8 cellular contexts compared by ENCODE assay signal in genomic region chr5:53481354-53481886, GRCh38. TPM values are rescaled to one million over a fixed set of nuclear protein-coding genes. Genes with fewer than 3 reads are reported as not detected.
A peak's percentile ranks its signal among the peaks of the same experiment; 100 is the strongest.
DNase-seq lines count a peak whose midpoint lies in the region; ATAC-seq and TF ChIP-seq lines count a peak whose summit lies in the region.

No MANE protein-coding gene starts in this region.

- POLR2A ChIA-PET in BJ (lab: Charles Lee): interaction anchor here (0.5 to 0.7 kb wide), 2 partner anchors 96 to 219 kb away, joined by 3 to 4 read pairs; no protein-coding TSS in a partner anchor

- peaks cover 21% of the 10 kb centered on the region for H3K4me1 ChIP-seq in ectodermal cell (ENCODE audit: control insufficient read depth, insufficient read depth, low read length)

- 0% methylated on average over 4 to 5 of the region's 5 CpGs for WGBS in ectodermal cell, 2 experiments

- H3K4me3 ChIP-seq in BJ (ENCODE audit: low read depth, low read length) (peak overlapping the region; percentile 89), ectodermal cell (ENCODE audit: insufficient read depth, low read depth, low read length) (peak overlapping the region; percentile 89)

- no peaks in the 10 kb centered on the region for H3K9me3 Mint-ChIP-seq in natural killer cell treated with Interleukin-12 subunit alpha and Interleukin-12 subunit beta and Interleukin-15 and Interleukin-18, amount 100 ng/mL, for 72 hours

- CTCF ChIA-PET in BJ (lab: Yijun Ruan, JAX): interaction anchor here (0.6 to 2.1 kb wide), 4 partner anchors 12 to 749 kb away, joined by 3 to 6 read pairs (median 4); no protein-coding TSS in a partner anchor

- H3K27me3 Mint-ChIP-seq in natural killer cell treated with Interleukin-12 subunit alpha and Interleukin-12 subunit beta and Interleukin-15 and Interleukin-18, amount 100 ng/mL, for 72 hours: peaks cover 39 to 52% of the 10 kb centered on the region in 2 donors

- peaks cover 32 to 34% of the 10 kb centered on the region in 2 donors for H3K4me1 Mint-ChIP-seq in natural killer cell treated with Interleukin-12 subunit alpha and Interleukin-12 subunit beta and Interleukin-15 and Interleukin-18, amount 100 ng/mL, for 72 hours (ENCODE audit: low read depth in 2 of 2)

- H3K36me3 Mint-ChIP-seq in natural killer cell treated with Interleukin-12 subunit alpha and Interleukin-12 subunit beta and Interleukin-15 and Interleukin-18, amount 100 ng/mL, for 72 hours: peaks cover 6% of the 10 kb centered on the region

- DNase-seq in BJ (ENCODE audit: low read depth) (no peak), KG1 (lab: John Stamatoyannopoulos, UW) (peak; percentile 6), DMS79 (lab: John Stamatoyannopoulos, UW) (no peak), NCI-H774 (lab: John Stamatoyannopoulos, UW) (no peak)
- no peak for DNase-seq in natural killer cell treated with Interleukin-12 subunit alpha and Interleukin-12 subunit beta and Interleukin-15 and Interleukin-18, amount 100 ng/mL, for 72 hours (ENCODE audit: low spot score)
- no peak for DNase-seq in activated CD8-positive, alpha-beta memory T cell treated with anti-CD3 and anti-CD28 coated beads, Interleukin-2, amount 50 U/mL, for 48 hours

- no peak for ATAC-seq in natural killer cell treated with Interleukin-12 subunit alpha and Interleukin-12 subunit beta and Interleukin-15 and Interleukin-18, amount 100 ng/mL, for 72 hours
- no peak for ATAC-seq in HG02938 (IDR thresholded peaks at IDR 0.05; ENCODE audit: unreplicated experiment)

- H3K4me3 Mint-ChIP-seq in natural killer cell treated with Interleukin-12 subunit alpha and Interleukin-12 subunit beta and Interleukin-15 and Interleukin-18, amount 100 ng/mL, for 72 hours: peak overlapping the region; percentile 84

- H3K27ac ChIP-seq in ectodermal cell (ENCODE audit: insufficient read depth, low read depth, low read length, poor library complexity, severe bottlenecking): no peak overlapping the region

- H3K27me3 ChIP-seq in BJ (ENCODE audit: control insufficient read depth, insufficient read depth, low read length): no peaks in the 10 kb centered on the region
- H3K27me3 ChIP-seq in ectodermal cell (ENCODE audit: control insufficient read depth, insufficient read depth, low read length, poor library complexity, severe bottlenecking): no peaks in the 10 kb centered on the region

- TF ChIP-seq CTCF in BJ (IDR thresholded peaks at IDR 0.05; ENCODE audit: insufficient read depth, low read depth, low read length): no peak

- H3K9me3 ChIP-seq in ectodermal cell (ENCODE audit: control insufficient read depth, low read length): no peaks in the 10 kb centered on the region

- H3K36me3 ChIP-seq in BJ (ENCODE audit: control insufficient read depth, insufficient read depth, low read length): peaks cover 8% of the 10 kb centered on the region
- peaks cover 10% of the 10 kb centered on the region for H3K36me3 ChIP-seq in ectodermal cell (ENCODE audit: control insufficient read depth, insufficient read depth, low read length)

- H3K27ac Mint-ChIP-seq in natural killer cell treated with Interleukin-12 subunit alpha and Interleukin-12 subunit beta and Interleukin-15 and Interleukin-18, amount 100 ng/mL, for 72 hours: peak overlapping the region in 1 of 2 donors; percentile 69

RNA-seq across cellular contexts. Expression of gene FST, which starts 1.0 kb away (rescaled TPM):
- polyA plus RNA-seq in BJ (2011; rRNA removed): 66.6 and 85.5 TPM in 2 replicates
- polyA minus RNA-seq in BJ (2011; rRNA and poly(A)+ RNA removed): 29.4 and 34.2 TPM in 2 replicates
- 128 TPM for polyA plus RNA-seq in ectodermal cell (2013, experiment 1 of 4)
- polyA plus RNA-seq in ectodermal cell (2013, experiment 2 of 4): 120 TPM
- polyA plus RNA-seq in ectodermal cell (2013, experiment 3 of 4): 83.2 TPM
- polyA plus RNA-seq in ectodermal cell (2013, experiment 4 of 4): 90.5 TPM
- not detected for total RNA-seq in natural killer cell treated with Interleukin-12 subunit alpha and Interleukin-12 subunit beta and Interleukin-15 and Interleukin-18, amount 100 ng/mL, for 72 hours
